Comparison of ENCODE assay signal across 12 cellular contexts in the genomic region with DNA sequence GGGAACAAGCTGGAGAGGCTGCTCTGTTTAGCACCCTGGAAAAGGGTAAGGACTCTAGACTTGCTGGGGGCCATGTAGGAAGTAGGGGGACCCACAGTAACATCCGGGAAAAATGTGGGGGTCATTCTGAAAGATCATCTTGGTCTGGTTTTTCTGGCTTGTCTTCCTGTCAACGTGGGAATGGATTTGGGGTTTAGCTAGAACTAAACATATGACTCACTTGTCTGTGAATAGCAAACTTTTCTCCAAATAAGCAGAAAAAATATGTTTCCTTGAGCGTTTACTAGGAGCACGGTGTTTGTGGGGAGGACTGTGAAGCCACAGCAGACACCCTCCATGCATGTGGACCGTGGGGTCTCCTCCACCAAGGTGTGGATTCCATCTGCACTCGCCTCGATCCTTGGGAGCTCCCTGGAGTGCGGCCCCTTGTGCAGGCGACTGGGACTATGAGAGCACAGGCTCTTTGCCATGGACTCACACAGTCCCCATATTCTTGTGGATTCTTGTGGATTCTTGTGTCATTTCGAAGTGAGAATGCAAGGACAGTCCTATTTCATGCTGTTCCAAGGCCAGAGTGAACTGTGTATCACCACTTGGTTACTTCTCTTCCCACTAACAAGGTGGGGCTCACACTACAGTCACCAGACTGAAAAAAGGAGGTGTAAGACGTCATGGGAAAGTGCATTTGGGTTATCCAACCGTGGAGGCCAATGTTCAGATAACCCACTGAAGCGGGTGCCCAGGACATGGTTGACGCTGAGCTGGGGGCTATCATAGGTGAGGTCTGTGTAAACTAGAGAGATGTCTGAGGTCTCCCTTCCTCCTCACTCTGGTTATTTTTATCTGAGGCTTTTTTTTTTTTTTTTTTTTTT. TPM values are rescaled to one million over a fixed set of nuclear protein-coding genes. Genes with fewer than 3 reads are reported as not detected.
DNase-seq lines count a peak whose midpoint lies in the region; ATAC-seq and TF ChIP-seq lines count a peak whose summit lies in the region.
"Had no signal": no experiment of that assay in that cellular context is flagged by ENCODE, and none has a peak within 500 bp of the region (broad histone marks: within the 10 kb centered on the region; RNA-seq: fewer than 3 reads in every experiment).

No MANE protein-coding gene starts in this region.

- peaks cover 9 to 68% (median 24%) of the 10 kb centered on the region in 3 donors for H3K4me1 ChIP-seq in esophagus squamous epithelium
- peaks cover 20 to 33% of the 10 kb centered on the region in 2 donors for H3K4me1 ChIP-seq in thyroid gland

- no peak for TF ChIP-seq POLR2A in esophagus squamous epithelium (IDR thresholded peaks at IDR 0.05)
- no peak for TF ChIP-seq POLR2A in thyroid gland (IDR thresholded peaks at IDR 0.05)

- TF ChIP-seq CTCF in esophagus squamous epithelium (IDR thresholded peaks at IDR 0.05) (no peak), thyroid gland (IDR thresholded peaks at IDR 0.05) (no peak)

- no peaks in the 10 kb centered on the region for H3K27me3 ChIP-seq in esophagus squamous epithelium
- no peaks in the 10 kb centered on the region for H3K27me3 ChIP-seq in thyroid gland
- H3K27me3 ChIP-seq: neutrophil had no signal

- peak; percentile 74 for ATAC-seq in GM18868 (IDR thresholded peaks at IDR 0.05; ENCODE audit: unreplicated experiment)
- peak; percentile 60 for ATAC-seq in HG03520 (IDR thresholded peaks at IDR 0.05; ENCODE audit: unreplicated experiment)
- ATAC-seq in GM21528 (IDR thresholded peaks at IDR 0.05; ENCODE audit: low FRiP score, unreplicated experiment): no peak

- H3K27ac ChIP-seq in esophagus squamous epithelium: peak overlapping the region; percentile 69 to 90 (median 83)
- peak overlapping the region; percentile 85 to 95 (median 89) for H3K27ac ChIP-seq in thyroid gland
- H3K27ac ChIP-seq: neutrophil had no signal

- intact Hi-C loops in esophagus squamous epithelium (cut with DNase I): no loop called here
- intact Hi-C loops in thyroid gland (cut with DNase I): no loop called here

- WGBS in esophagus squamous epithelium, 2 donors: 45 to 48% methylated on average over 10 to 14 of the region's 14 CpGs
- 68 to 74% methylated on average over 14 of the region's 14 CpGs for WGBS in thyroid gland, 2 donors

- H3K4me3 ChIP-seq in esophagus squamous epithelium (no peak overlapping the region), thyroid gland (replicated peaks in 1 of 3) (no peak overlapping the region)

- peaks cover 0 to 9% (median 0%) of the 10 kb centered on the region in 3 donors for H3K9me3 ChIP-seq in esophagus squamous epithelium
- no peaks in the 10 kb centered on the region for H3K9me3 ChIP-seq in thyroid gland
- H3K9me3 ChIP-seq: neutrophil had no signal

- H3K36me3 ChIP-seq in esophagus squamous epithelium: no peaks in the 10 kb centered on the region
- H3K36me3 ChIP-seq in thyroid gland: no peaks in the 10 kb centered on the region
- H3K36me3 ChIP-seq: neutrophil had no signal

- DNase-seq in esophagus squamous epithelium (lab: John Stamatoyannopoulos, UW): no peak
- peak; percentile 47 to 63 for DNase-seq in thyroid gland
- no peak for DNase-seq in foreskin melanocyte
- DNase-seq in hippocampal formation (lab: John Stamatoyannopoulos, UW): no peak
- DNase-seq in NCI-H1694 treated with DMSO at 0.1 percent for 48 hours (lab: John Stamatoyannopoulos, UW): no peak
- DNase-seq: DMS79 had no signal

RNA-seq across cellular contexts. Expression of gene PGPEP1L, which starts 25.5 kb away (rescaled TPM):
- not detected for total RNA-seq in esophagus squamous epithelium
- total RNA-seq in thyroid gland: not detected
- total RNA-seq: NCI-H460, ureter had no signal

Comparison
In these comparisons a context has a peak if more than half of its experiments do, and no peak if none do; other contexts are left out.
1. DNase-seq: peak in thyroid gland (2 of 2); none in esophagus squamous epithelium (single experiment), foreskin melanocyte (single experiment), hippocampal formation (0 of 2) and NCI-H1694 treated with DMSO at 0.1 percent for 48 hours (single experiment).